1 cellular context compared by ENCODE assay signal in the genomic region with DNA sequence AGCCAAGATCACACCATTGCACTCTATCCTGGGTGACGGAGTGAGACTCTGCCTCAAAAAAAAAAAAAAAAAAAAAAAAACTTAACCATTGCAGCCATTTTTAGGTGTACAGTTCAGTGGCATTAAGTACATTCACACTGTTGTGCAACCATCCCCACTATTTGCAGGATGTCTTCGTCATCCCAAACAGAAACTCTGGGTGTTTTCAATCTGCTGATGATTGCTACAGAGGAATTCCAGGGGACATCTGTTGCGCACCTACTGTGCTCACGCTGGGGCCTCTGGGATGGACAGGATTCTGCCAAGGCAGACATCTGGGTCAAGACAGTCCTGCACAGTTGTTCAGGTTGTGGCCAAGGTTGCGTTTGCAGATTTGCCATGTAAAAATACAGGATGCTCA.
TF ChIP-seq lines count a peak whose summit lies in the region.

No MANE protein-coding gene starts in this region.

TF ChIP-seq in HepG2, 621 proteins besides CTCF, POLR2A, EP300 and RAD21 (continues in another document):
- peak; percentile 61; the same call in 1 of the 2 replicates for TF ChIP-seq ZNF614 (CRISPR knock-in tag; IDR thresholded peaks at IDR 0.05; ENCODE audit: borderline replicate concordance)
- TF ChIP-seq, protein P1, sequence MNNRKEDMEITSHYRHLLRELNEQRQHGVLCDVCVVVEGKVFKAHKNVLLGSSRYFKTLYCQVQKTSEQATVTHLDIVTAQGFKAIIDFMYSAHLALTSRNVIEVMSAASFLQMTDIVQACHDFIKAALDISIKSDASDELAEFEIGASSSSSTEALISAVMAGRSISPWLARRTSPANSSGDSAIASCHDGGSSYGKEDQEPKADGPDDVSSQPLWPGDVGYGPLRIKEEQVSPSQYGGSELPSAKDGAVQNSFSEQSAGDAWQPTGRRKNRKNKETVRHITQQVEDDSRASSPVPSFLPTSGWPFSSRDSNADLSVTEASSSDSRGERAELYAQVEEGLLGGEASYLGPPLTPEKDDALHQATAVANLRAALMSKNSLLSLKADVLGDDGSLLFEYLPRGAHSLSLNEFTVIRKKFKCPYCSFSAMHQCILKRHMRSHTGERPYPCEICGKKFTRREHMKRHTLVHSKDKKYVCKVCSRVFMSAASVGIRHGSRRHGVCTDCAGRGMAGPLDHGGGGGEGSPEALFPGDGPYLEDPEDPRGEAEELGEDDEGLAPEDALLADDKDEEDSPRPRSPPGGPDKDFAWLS (CRISPR knock-in tag; IDR thresholded peaks at IDR 0.05; ENCODE audit: borderline replicate concordance) = no peak
- TF ChIP-seq KDM2A (CRISPR knock-in tag; IDR thresholded peaks at IDR 0.05; ENCODE audit: borderline replicate concordance, low read depth) = no peak
- no peak for TF ChIP-seq SOX6 (IDR thresholded peaks at IDR 0.05)
- peak; percentile 36; the same call in 1 of the 2 replicates for TF ChIP-seq SOX6 (CRISPR knock-in tag; IDR thresholded peaks at IDR 0.05)
- no peak for TF ChIP-seq TBX3 (IDR thresholded peaks at IDR 0.05; ENCODE audit: borderline replicate concordance)
- peak; percentile 69 for TF ChIP-seq ZBTB33 (CRISPR knock-in tag; IDR thresholded peaks at IDR 0.05)
- TF ChIP-seq HMGA1 (CRISPR knock-in tag; conservative IDR thresholded peaks at IDR 0.05) = no peak
- no peak for TF ChIP-seq MTA3 (CRISPR knock-in tag; IDR thresholded peaks at IDR 0.05)
- TF ChIP-seq ZNF124 (CRISPR knock-in tag; IDR thresholded peaks at IDR 0.05) = no peak
- peak; percentile 17 for TF ChIP-seq SKI (IDR thresholded peaks at IDR 0.05; ENCODE audit: partially characterized antibody)
- TF ChIP-seq, protein P2, sequence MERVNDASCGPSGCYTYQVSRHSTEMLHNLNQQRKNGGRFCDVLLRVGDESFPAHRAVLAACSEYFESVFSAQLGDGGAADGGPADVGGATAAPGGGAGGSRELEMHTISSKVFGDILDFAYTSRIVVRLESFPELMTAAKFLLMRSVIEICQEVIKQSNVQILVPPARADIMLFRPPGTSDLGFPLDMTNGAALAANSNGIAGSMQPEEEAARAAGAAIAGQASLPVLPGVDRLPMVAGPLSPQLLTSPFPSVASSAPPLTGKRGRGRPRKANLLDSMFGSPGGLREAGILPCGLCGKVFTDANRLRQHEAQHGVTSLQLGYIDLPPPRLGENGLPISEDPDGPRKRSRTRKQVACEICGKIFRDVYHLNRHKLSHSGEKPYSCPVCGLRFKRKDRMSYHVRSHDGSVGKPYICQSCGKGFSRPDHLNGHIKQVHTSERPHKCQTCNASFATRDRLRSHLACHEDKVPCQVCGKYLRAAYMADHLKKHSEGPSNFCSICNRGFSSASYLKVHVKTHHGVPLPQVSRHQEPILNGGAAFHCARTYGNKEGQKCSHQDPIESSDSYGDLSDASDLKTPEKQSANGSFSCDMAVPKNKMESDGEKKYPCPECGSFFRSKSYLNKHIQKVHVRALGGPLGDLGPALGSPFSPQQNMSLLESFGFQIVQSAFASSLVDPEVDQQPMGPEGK (CRISPR knock-in tag; IDR thresholded peaks at IDR 0.05) = 0 out of 2 replicates have a peak, but pooled peaks have one; percentile 33
- TF ChIP-seq HNF4G (IDR thresholded peaks at IDR 0.05; ENCODE audit: borderline replicate concordance, low read depth, low read length) = peak; percentile 19; the same call in 1 of the 2 replicates
- no peak for TF ChIP-seq HNF4G (CRISPR knock-in tag; IDR thresholded peaks at IDR 0.05; ENCODE audit: borderline replicate concordance, low read depth)
- TF ChIP-seq REL (CRISPR knock-in tag; conservative IDR thresholded peaks at IDR 0.05) = no peak
- TF ChIP-seq SAFB2 (CRISPR knock-in tag; IDR thresholded peaks at IDR 0.05; ENCODE audit: borderline replicate concordance, low read depth) = no peak
- TF ChIP-seq NR2F1 (CRISPR knock-in tag; IDR thresholded peaks at IDR 0.05) = no peak
- TF ChIP-seq, protein P3, sequence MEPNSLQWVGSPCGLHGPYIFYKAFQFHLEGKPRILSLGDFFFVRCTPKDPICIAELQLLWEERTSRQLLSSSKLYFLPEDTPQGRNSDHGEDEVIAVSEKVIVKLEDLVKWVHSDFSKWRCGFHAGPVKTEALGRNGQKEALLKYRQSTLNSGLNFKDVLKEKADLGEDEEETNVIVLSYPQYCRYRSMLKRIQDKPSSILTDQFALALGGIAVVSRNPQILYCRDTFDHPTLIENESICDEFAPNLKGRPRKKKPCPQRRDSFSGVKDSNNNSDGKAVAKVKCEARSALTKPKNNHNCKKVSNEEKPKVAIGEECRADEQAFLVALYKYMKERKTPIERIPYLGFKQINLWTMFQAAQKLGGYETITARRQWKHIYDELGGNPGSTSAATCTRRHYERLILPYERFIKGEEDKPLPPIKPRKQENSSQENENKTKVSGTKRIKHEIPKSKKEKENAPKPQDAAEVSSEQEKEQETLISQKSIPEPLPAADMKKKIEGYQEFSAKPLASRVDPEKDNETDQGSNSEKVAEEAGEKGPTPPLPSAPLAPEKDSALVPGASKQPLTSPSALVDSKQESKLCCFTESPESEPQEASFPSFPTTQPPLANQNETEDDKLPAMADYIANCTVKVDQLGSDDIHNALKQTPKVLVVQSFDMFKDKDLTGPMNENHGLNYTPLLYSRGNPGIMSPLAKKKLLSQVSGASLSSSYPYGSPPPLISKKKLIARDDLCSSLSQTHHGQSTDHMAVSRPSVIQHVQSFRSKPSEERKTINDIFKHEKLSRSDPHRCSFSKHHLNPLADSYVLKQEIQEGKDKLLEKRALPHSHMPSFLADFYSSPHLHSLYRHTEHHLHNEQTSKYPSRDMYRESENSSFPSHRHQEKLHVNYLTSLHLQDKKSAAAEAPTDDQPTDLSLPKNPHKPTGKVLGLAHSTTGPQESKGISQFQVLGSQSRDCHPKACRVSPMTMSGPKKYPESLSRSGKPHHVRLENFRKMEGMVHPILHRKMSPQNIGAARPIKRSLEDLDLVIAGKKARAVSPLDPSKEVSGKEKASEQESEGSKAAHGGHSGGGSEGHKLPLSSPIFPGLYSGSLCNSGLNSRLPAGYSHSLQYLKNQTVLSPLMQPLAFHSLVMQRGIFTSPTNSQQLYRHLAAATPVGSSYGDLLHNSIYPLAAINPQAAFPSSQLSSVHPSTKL (CRISPR knock-in tag; IDR thresholded peaks at IDR 0.05) = peak; percentile 56
- TF ChIP-seq HDAC2 (CRISPR knock-in tag; IDR thresholded peaks at IDR 0.05) = peak; percentile 61; the same call in 1 of the 2 replicates
- TF ChIP-seq NFIC (IDR thresholded peaks at IDR 0.05; ENCODE audit: low read length) = 0 out of 2 replicates have a peak, but pooled peaks have one; percentile 18
- no peak for TF ChIP-seq SMAD1 (CRISPR knock-in tag; IDR thresholded peaks at IDR 0.05; ENCODE audit: borderline replicate concordance, low read depth)
- peak; percentile 77 for TF ChIP-seq FOSL2 (CRISPR knock-in tag; IDR thresholded peaks at IDR 0.05)
- TF ChIP-seq ZBTB34 (CRISPR knock-in tag; IDR thresholded peaks at IDR 0.05) = no peak
- no peak for TF ChIP-seq TARDBP (CRISPR knock-in tag; IDR thresholded peaks at IDR 0.05)
- TF ChIP-seq ZBTB44 (CRISPR knock-in tag; IDR thresholded peaks at IDR 0.05) = no peak
- TF ChIP-seq CEBPG (CRISPR knock-in tag; IDR thresholded peaks at IDR 0.05) = peak; percentile 95
- peak; percentile 49; the same call in 1 of the 2 replicates for TF ChIP-seq ZBTB21 (CRISPR knock-in tag; IDR thresholded peaks at IDR 0.05)
- TF ChIP-seq ZKSCAN1 (IDR thresholded peaks at IDR 0.05; ENCODE audit: low read length) = peak; percentile 98
- TF ChIP-seq FOXK1 (CRISPR knock-in tag; IDR thresholded peaks at IDR 0.05; ENCODE audit: borderline replicate concordance, low read depth) = peak; percentile 77; the same call in 1 of the 2 replicates
- TF ChIP-seq MIER2 (CRISPR knock-in tag; IDR thresholded peaks at IDR 0.05) = 0 out of 2 replicates have a peak, but pooled peaks have one; percentile 24
- TF ChIP-seq BCL3 (CRISPR knock-in tag; IDR thresholded peaks at IDR 0.05) = no peak
- TF ChIP-seq FOXA3 (CRISPR knock-in tag; IDR thresholded peaks at IDR 0.05) = peak; percentile 48; the same call in 1 of the 2 replicates
- no peak for TF ChIP-seq HMGXB4 (CRISPR knock-in tag; IDR thresholded peaks at IDR 0.05; ENCODE audit: borderline replicate concordance in 1 of 2, low read depth in 1 of 2)
- peak; percentile 42 for TF ChIP-seq RARA (CRISPR knock-in tag; IDR thresholded peaks at IDR 0.05)
- TF ChIP-seq ZMYM3 (CRISPR knock-in tag; IDR thresholded peaks at IDR 0.05) = peak; percentile 65
- no peak for TF ChIP-seq ZBTB7A (CRISPR knock-in tag; IDR thresholded peaks at IDR 0.05)
- TF ChIP-seq CREB1 (IDR thresholded peaks at IDR 0.05) = no peak
- TF ChIP-seq CREB1 (CRISPR knock-in tag; IDR thresholded peaks at IDR 0.05) = peak; percentile 76
- peak; percentile 42; the same call in 1 of the 2 replicates for TF ChIP-seq LCORL (IDR thresholded peaks at IDR 0.05)
- peak; percentile 70; the same call in 1 of the 2 replicates for TF ChIP-seq LCORL (CRISPR knock-in tag; IDR thresholded peaks at IDR 0.05)
- 0 out of 2 replicates have a peak, but pooled peaks have one; percentile 35 for TF ChIP-seq MIER3 (CRISPR knock-in tag; IDR thresholded peaks at IDR 0.05; ENCODE audit: borderline replicate concordance)
- TF ChIP-seq, protein P4, sequence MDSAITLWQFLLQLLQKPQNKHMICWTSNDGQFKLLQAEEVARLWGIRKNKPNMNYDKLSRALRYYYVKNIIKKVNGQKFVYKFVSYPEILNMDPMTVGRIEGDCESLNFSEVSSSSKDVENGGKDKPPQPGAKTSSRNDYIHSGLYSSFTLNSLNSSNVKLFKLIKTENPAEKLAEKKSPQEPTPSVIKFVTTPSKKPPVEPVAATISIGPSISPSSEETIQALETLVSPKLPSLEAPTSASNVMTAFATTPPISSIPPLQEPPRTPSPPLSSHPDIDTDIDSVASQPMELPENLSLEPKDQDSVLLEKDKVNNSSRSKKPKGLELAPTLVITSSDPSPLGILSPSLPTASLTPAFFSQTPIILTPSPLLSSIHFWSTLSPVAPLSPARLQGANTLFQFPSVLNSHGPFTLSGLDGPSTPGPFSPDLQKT (CRISPR knock-in tag; IDR thresholded peaks at IDR 0.05; ENCODE audit: borderline replicate concordance) = no peak
- TF ChIP-seq NCOA2 (CRISPR knock-in tag; IDR thresholded peaks at IDR 0.05) = peak; percentile 50; the same call in 1 of the 2 replicates
- no peak for TF ChIP-seq ARNT2 (CRISPR knock-in tag; IDR thresholded peaks at IDR 0.05; ENCODE audit: low read depth)
- peak; percentile 22; the same call in 1 of the 2 replicates for TF ChIP-seq THAP11 (CRISPR knock-in tag; IDR thresholded peaks at IDR 0.05)
- TF ChIP-seq FOXP1 (IDR thresholded peaks at IDR 0.05) = no peak
- peak; percentile 46; the same call in 1 of the 2 replicates for TF ChIP-seq FOXP1 (CRISPR knock-in tag; IDR thresholded peaks at IDR 0.05)
